ENCODE assay signal across 9 cellular contexts in genomic region chr15:99707481-99708270, GRCh38. TPM values are rescaled to one million over a fixed set of nuclear protein-coding genes. Genes with fewer than 3 reads are reported as not detected.
DNase-seq lines count a peak whose midpoint lies in the region; ATAC-seq and TF ChIP-seq lines count a peak whose summit lies in the region.
"Had no signal": no experiment of that assay in that cellular context is flagged by ENCODE, and none has a peak within 500 bp of the region (broad histone marks: within the 10 kb centered on the region; RNA-seq: fewer than 3 reads in every experiment).

No MANE protein-coding gene starts in this region.

- no peak for TF ChIP-seq CTCF in activated CD8-positive, alpha-beta T cell treated with anti-CD3 and anti-CD28 coated beads for 36 hours (IDR thresholded peaks at IDR 0.05)
- no peak for TF ChIP-seq CTCF in mesothelial cell of epicardium (IDR thresholded peaks at IDR 0.05; ENCODE audit: unreplicated experiment)

- POLR2A ChIA-PET in activated CD8-positive, alpha-beta T cell treated with anti-CD3 and anti-CD28 coated beads for 36 hours (lab: Charles Lee) = interaction anchor here (0.7 to 1.7 kb wide), 3 partner anchors 9 to 141 kb away, joined by 3 to 6 read pairs (median 6); partner anchors contain the start of gene LYSMD4

- H3K36me3 Mint-ChIP-seq in activated CD8-positive, alpha-beta memory T cell treated with anti-CD3 and anti-CD28 coated beads, Interleukin-2, amount 10 ng/mL, durations not matched to agents 7 days and 5 days = peaks cover 1% of the 10 kb centered on the region
- peaks cover 11% of the 10 kb centered on the region for H3K36me3 Mint-ChIP-seq in activated CD8-positive, alpha-beta T cell treated with anti-CD3 and anti-CD28 coated beads for 36 hours (ENCODE audit: low read depth)
- peaks cover 16% of the 10 kb centered on the region for H3K36me3 Mint-ChIP-seq in mesothelial cell of epicardium

- intact Hi-C loops in activated CD8-positive, alpha-beta T cell treated with anti-CD3 and anti-CD28 coated beads for 36 hours (cut with micrococcal nuclease) = loop anchor here (5.0 to 10.0 kb wide), 2 partner anchors 140 to 263 kb away; partner anchors contain the start of gene MEF2A

- H3K4me3 Mint-ChIP-seq in activated CD8-positive, alpha-beta memory T cell treated with anti-CD3 and anti-CD28 coated beads, Interleukin-2, amount 10 ng/mL, durations not matched to agents 7 days and 5 days = peak overlapping the region; percentile 62
- H3K4me3 Mint-ChIP-seq in activated CD8-positive, alpha-beta T cell treated with anti-CD3 and anti-CD28 coated beads for 36 hours = peak overlapping the region; percentile 62
- no peak overlapping the region for H3K4me3 Mint-ChIP-seq in mesothelial cell of epicardium
- H3K4me3 Mint-ChIP-seq: endodermal cell had no signal

- peaks cover 46% of the 10 kb centered on the region for H3K4me1 Mint-ChIP-seq in activated CD8-positive, alpha-beta memory T cell treated with anti-CD3 and anti-CD28 coated beads, Interleukin-2, amount 10 ng/mL, durations not matched to agents 7 days and 5 days
- peaks cover 54% of the 10 kb centered on the region for H3K4me1 Mint-ChIP-seq in activated CD8-positive, alpha-beta T cell treated with anti-CD3 and anti-CD28 coated beads for 36 hours (ENCODE audit: low read depth)
- H3K4me1 Mint-ChIP-seq in mesothelial cell of epicardium = peaks cover 15% of the 10 kb centered on the region

- peak overlapping the region; percentile 75 for H3K27ac Mint-ChIP-seq in activated CD8-positive, alpha-beta memory T cell treated with anti-CD3 and anti-CD28 coated beads, Interleukin-2, amount 10 ng/mL, durations not matched to agents 7 days and 5 days
- H3K27ac Mint-ChIP-seq in activated CD8-positive, alpha-beta T cell treated with anti-CD3 and anti-CD28 coated beads for 36 hours = peak overlapping the region; percentile 70
- H3K27ac Mint-ChIP-seq in mesothelial cell of epicardium = no peak overlapping the region
- H3K27ac Mint-ChIP-seq: endodermal cell had no signal

- DNase-seq in activated CD8-positive, alpha-beta memory T cell treated with anti-CD3 and anti-CD28 coated beads, Interleukin-2, amount 10 ng/mL, durations not matched to agents 7 days and 5 days = peak; percentile 65
- DNase-seq in activated CD8-positive, alpha-beta memory T cell treated with anti-CD3 and anti-CD28 coated beads, Interleukin-2, amount 50 U/mL, for 4 hours = no peak
- peak; percentile 73 for DNase-seq in activated CD8-positive, alpha-beta T cell treated with anti-CD3 and anti-CD28 coated beads for 36 hours
- DNase-seq in foreskin melanocyte (peak; percentile 20), stromal cell of bone marrow (ENCODE audit: low read depth) (peak; percentile 64), mesothelial cell of epicardium (ENCODE audit: low spot score in 2 of 2, unreplicated experiment in 2 of 2) (no peak), NCI-H187 treated with DMSO at 0.1 percent for 48 hours (lab: John Stamatoyannopoulos, UW) (no peak)
- DNase-seq: endodermal cell had no signal

- H3K9me3 Mint-ChIP-seq in activated CD8-positive, alpha-beta memory T cell treated with anti-CD3 and anti-CD28 coated beads, Interleukin-2, amount 10 ng/mL, durations not matched to agents 7 days and 5 days (ENCODE audit: low read depth) = no peaks in the 10 kb centered on the region
- no peaks in the 10 kb centered on the region for H3K9me3 Mint-ChIP-seq in activated CD8-positive, alpha-beta T cell treated with anti-CD3 and anti-CD28 coated beads for 36 hours
- H3K9me3 Mint-ChIP-seq in mesothelial cell of epicardium = no peaks in the 10 kb centered on the region
- H3K9me3 Mint-ChIP-seq: endodermal cell had no signal

- CTCF ChIA-PET in activated CD8-positive, alpha-beta memory T cell treated with anti-CD3 and anti-CD28 coated beads, Interleukin-2, amount 10 ng/mL, durations not matched to agents 7 days and 5 days (lab: Charles Lee) = interaction anchor here (0.8 to 2.7 kb wide), 6 partner anchors 9 to 607 kb away, joined by 3 to 20 read pairs (median 4); no protein-coding TSS in a partner anchor
- CTCF ChIA-PET in activated CD8-positive, alpha-beta T cell treated with anti-CD3 and anti-CD28 coated beads for 36 hours (lab: Charles Lee) = interaction anchor here (1.0 to 2.8 kb wide), 7 partner anchors 11 to 453 kb away, joined by 3 to 9 read pairs (median 4); no protein-coding TSS in a partner anchor

- peak; percentile 73 for ATAC-seq in activated CD8-positive, alpha-beta memory T cell treated with anti-CD3 and anti-CD28 coated beads, Interleukin-2, amount 10 ng/mL, durations not matched to agents 7 days and 5 days
- peak; percentile 71 for ATAC-seq in activated CD8-positive, alpha-beta T cell treated with anti-CD3 and anti-CD28 coated beads for 36 hours
- ATAC-seq in GM18907 (IDR thresholded peaks at IDR 0.05; ENCODE audit: unreplicated experiment) = no peak

- no peaks in the 10 kb centered on the region for H3K27me3 Mint-ChIP-seq in activated CD8-positive, alpha-beta memory T cell treated with anti-CD3 and anti-CD28 coated beads, Interleukin-2, amount 10 ng/mL, durations not matched to agents 7 days and 5 days
- H3K27me3 Mint-ChIP-seq in activated CD8-positive, alpha-beta T cell treated with anti-CD3 and anti-CD28 coated beads for 36 hours = no peaks in the 10 kb centered on the region
- no peaks in the 10 kb centered on the region for H3K27me3 Mint-ChIP-seq in mesothelial cell of epicardium (ENCODE audit: low read depth)

RNA-seq across cellular contexts. Expression of gene LYSMD4, which starts 25.6 kb away (rescaled TPM):
- 1 to 10 TPM; 8.3 to 8.5 TPM for total RNA-seq in activated CD8-positive, alpha-beta memory T cell treated with anti-CD3 and anti-CD28 coated beads, Interleukin-2, amount 10 ng/mL, durations not matched to agents 7 days and 5 days
- total RNA-seq in activated CD8-positive, alpha-beta T cell treated with anti-CD3 and anti-CD28 coated beads for 36 hours = 1 to 10 TPM; 4.5 to 6.6 TPM
- 17.2 to 18.1 TPM (median 17.2 TPM) in 3 replicates for total RNA-seq in mesothelial cell of epicardium

Comparison
In these comparisons a context has a peak if more than half of its experiments do, and no peak if none do; other contexts are left out.
1. DNase-seq: peak in activated CD8-positive, alpha-beta memory T cell treated with anti-CD3 and anti-CD28 coated beads, Interleukin-2, amount 10 ng/mL, durations not matched to agents 7 days and 5 days (single experiment), activated CD8-positive, alpha-beta T cell treated with anti-CD3 and anti-CD28 coated beads for 36 hours (single experiment), foreskin melanocyte (single experiment) and stromal cell of bone marrow (single experiment); none in activated CD8-positive, alpha-beta memory T cell treated with anti-CD3 and anti-CD28 coated beads, Interleukin-2, amount 50 U/mL, for 4 hours (single experiment), mesothelial cell of epicardium (0 of 2) and NCI-H187 treated with DMSO at 0.1 percent for 48 hours (single experiment).